In the genomic region with DNA sequence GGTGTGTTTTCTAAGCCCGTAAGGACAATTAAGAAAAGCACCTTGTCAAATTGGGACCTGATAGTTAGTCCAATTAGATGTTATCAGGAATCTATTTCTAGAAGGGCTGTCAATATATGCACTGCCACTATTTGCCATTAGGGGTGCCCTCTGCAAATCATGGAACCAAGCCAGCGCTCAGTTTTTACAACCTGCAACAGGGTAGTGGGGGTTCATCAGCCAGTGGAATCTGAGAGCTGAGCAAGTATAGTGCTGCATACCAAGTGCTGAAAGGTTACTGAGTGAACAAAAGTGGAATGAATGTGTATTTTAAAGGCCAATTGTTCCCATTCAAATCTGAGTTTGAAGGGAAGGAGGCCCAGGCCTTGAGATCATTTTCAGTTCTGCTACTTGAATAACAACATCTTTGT, we compare ENCODE assay signal across 8 cellular contexts.
DNase-seq lines count a peak whose midpoint lies in the region; ATAC-seq, FAIRE-seq and TF ChIP-seq lines count a peak whose summit lies in the region.

No MANE protein-coding gene starts in this region.

- DNase-seq in ACHN (peak; percentile 79), LNCaP clone FGC (ENCODE audit: low read depth) (peak; percentile 31), UCSD-AML1 (lab: John Stamatoyannopoulos, UW; ENCODE audit: unreplicated experiment) (peak; percentile 14), choroid plexus epithelial cell (ENCODE audit: low read depth) (peak; percentile 83), memory B cell (ENCODE audit: low spot score in 2 of 2) (peak; percentile 32 to 35), urothelium cell line (ENCODE audit: low spot score) (peak; percentile 75)

- H3K27me3 Mint-ChIP-seq in memory B cell = no peaks in the 10 kb centered on the region

- ATAC-seq in memory B cell (ENCODE audit: low read depth) = peak; percentile 90
- ATAC-seq in HG02588 (IDR thresholded peaks at IDR 0.05; ENCODE audit: unreplicated experiment) = no peak

- H3K9me3 Mint-ChIP-seq in memory B cell = no peaks in the 10 kb centered on the region

- H3K4me1 Mint-ChIP-seq in memory B cell = peaks cover 11% of the 10 kb centered on the region

- in situ Hi-C loops in ACHN (cut with HindIII; ENCODE audit: low pct_ligation_motif_present, low pct_unique_long_range_greater_than_20kb, low sequenced_read_pairs) = no loop called here

- H3K4me3 ChIP-seq in LNCaP clone FGC (ENCODE audit: low read depth, low read length) = no peak overlapping the region
- no peak overlapping the region for H3K4me3 ChIP-seq in choroid plexus epithelial cell (ENCODE audit: low read depth, low read length)

- FAIRE-seq in urothelium cell line (lab: Jason Lieb, UNC) = peak; percentile 9

- H3K36me3 Mint-ChIP-seq in memory B cell = no peaks in the 10 kb centered on the region

- H3K4me3 Mint-ChIP-seq in memory B cell = peak overlapping the region; percentile 9

- TF ChIP-seq CTCF in GM12872 (IDR thresholded peaks at IDR 0.05; ENCODE audit: insufficient read depth, low read depth, low read length) (peak; percentile 74), LNCaP clone FGC (IDR thresholded peaks at IDR 0.05; ENCODE audit: control insufficient read depth, extremely low read depth, insufficient read depth) (peak; percentile 60), choroid plexus epithelial cell (conservative IDR thresholded peaks at IDR 0.05; ENCODE audit: low read depth, low read length) (peak; percentile 78)

- peak overlapping the region; percentile 8 for H3K27ac Mint-ChIP-seq in memory B cell

Comparison
In these comparisons a context has a peak if more than half of its experiments do, and no peak if none do; other contexts are left out.
1. DNase-seq: peak in every context shown above with its lines; median percentile 83 in choroid plexus epithelial cell; 79 in ACHN; 75 in urothelium cell line; 34 in memory B cell; 31 in LNCaP clone FGC; 14 in UCSD-AML1.